1 cellular context compared by ENCODE assay signal in genomic region chr9:131179561-131180219, GRCh38.
TF ChIP-seq lines count a peak whose summit lies in the region.

No MANE protein-coding gene starts in this region.

TF ChIP-seq in K562, 482 proteins besides CTCF, POLR2A, EP300 and RAD21 (continued from another document):
- TF ChIP-seq STAT6 (CRISPR knock-in tag; IDR thresholded peaks at IDR 0.05) = peak; percentile 85; the same call in 1 of the 2 replicates
- TF ChIP-seq TAF15 (IDR thresholded peaks at IDR 0.05; ENCODE audit: low read depth, low read length) = no peak
- TF ChIP-seq ZBTB5 (IDR thresholded peaks at IDR 0.05) = no peak
- peak; percentile 75; the same call in 1 of the 2 replicates for TF ChIP-seq HMGXB4 (CRISPR knock-in tag; IDR thresholded peaks at IDR 0.05)
- no peak for TF ChIP-seq ATF3 (IDR thresholded peaks at IDR 0.05)
- peak; percentile 84 for TF ChIP-seq ATF3 (CRISPR knock-in tag; conservative IDR thresholded peaks at IDR 0.05)
- TF ChIP-seq TGIF2 (CRISPR knock-in tag; IDR thresholded peaks at IDR 0.05) = no peak
- TF ChIP-seq ZNF146 (CRISPR knock-in tag; IDR thresholded peaks at IDR 0.05; ENCODE audit: unreplicated experiment) = no peak
- no peak for TF ChIP-seq ELK3 (CRISPR knock-in tag; IDR thresholded peaks at IDR 0.05)
- no peak for TF ChIP-seq ZNF76 (CRISPR knock-in tag; IDR thresholded peaks at IDR 0.05; ENCODE audit: borderline replicate concordance)
- TF ChIP-seq MLX (CRISPR knock-in tag; conservative IDR thresholded peaks at IDR 0.05) = peak in 1 of 2 experiments; percentile 17; a peak in 1 of 4 replicates
- no peak for TF ChIP-seq MYC (IDR thresholded peaks at IDR 0.05; ENCODE audit: low read depth, low read length)
- TF ChIP-seq MYC (CRISPR knock-in tag; IDR thresholded peaks at IDR 0.05; ENCODE audit: borderline replicate concordance, low read depth) = no peak
- no peak for TF ChIP-seq FOXJ2 (tag; IDR thresholded peaks at IDR 0.05)
- TF ChIP-seq ZNF282 (CRISPR knock-in tag; IDR thresholded peaks at IDR 0.05) = no peak
- TF ChIP-seq SAFB (IDR thresholded peaks at IDR 0.05; ENCODE audit: borderline replicate concordance, low read depth, low read length) = no peak
- no peak for TF ChIP-seq HIVEP1 (CRISPR knock-in tag; IDR thresholded peaks at IDR 0.05)
- no peak for TF ChIP-seq IRF9 (tag; IDR thresholded peaks at IDR 0.05)
